Comparison of ENCODE assay signal across 8 cellular contexts in genomic region chr2:38178556-38179419, GRCh38.
DNase-seq lines count a peak whose midpoint lies in the region; ATAC-seq and FAIRE-seq lines count a peak whose summit lies in the region.
"Had no signal": no experiment of that assay in that cellular context is flagged by ENCODE, and none has a peak within 500 bp of the region (broad histone marks: within the 10 kb centered on the region; RNA-seq: fewer than 3 reads in every experiment).

No MANE protein-coding gene starts in this region.

- ATAC-seq in GM21381 (IDR thresholded peaks at IDR 0.05; ENCODE audit: unreplicated experiment), result peak; percentile 55

- H3K9me3 ChIP-seq in skeletal muscle tissue (ENCODE audit: control insufficient read depth in 3 of 3, low read length in 3 of 3) (no peaks in the 10 kb centered on the region), small intestine (ENCODE audit: control insufficient read depth, low read depth) (no peaks in the 10 kb centered on the region)

- CTCF ChIA-PET in activated naive CD4-positive, alpha-beta T cell treated with anti-CD3 and anti-CD28 coated beads, Interleukin-2, amount 10 ng/mL, durations not matched to agents 7 days and 5 days (lab: Charles Lee), result no interaction called here

- H3K4me3 ChIP-seq in skeletal muscle tissue (ENCODE audit: low read length in 3 of 3) (no peak overlapping the region), small intestine (ENCODE audit: low read depth in 1 of 2, low read length in 2 of 2) (no peak overlapping the region)

- 56 to 59% (median 59%) methylated on average over 5 of the region's 5 CpGs for WGBS in small intestine, 3 donors

- DNase-seq in NOMO-1 (lab: John Stamatoyannopoulos, UW; ENCODE audit: unreplicated experiment in 2 of 2) (peak; percentile 86 to 97), fibroblast of the conjunctiva (ENCODE audit: low read depth) (peak; percentile 81), small intestine (no peak)
- DNase-seq in stimulated activated CD4-positive, alpha-beta T cell treated with anti-CD3 and anti-CD28 coated beads, Interleukin-2, amount 100 ng/mL, for 48 hours, result no peak
- no peak for DNase-seq in activated naive CD4-positive, alpha-beta T cell treated with anti-CD3 and anti-CD28 coated beads, Interleukin-2, amount 10 ng/mL, durations not matched to agents 7 days and 5 days

- peaks cover 27% of the 10 kb centered on the region for H3K27me3 Mint-ChIP-seq in activated naive CD4-positive, alpha-beta T cell treated with anti-CD3 and anti-CD28 coated beads, Interleukin-2, amount 10 ng/mL, durations not matched to agents 7 days and 5 days

- no peaks in the 10 kb centered on the region for H3K4me1 Mint-ChIP-seq in activated naive CD4-positive, alpha-beta T cell treated with anti-CD3 and anti-CD28 coated beads, Interleukin-2, amount 10 ng/mL, durations not matched to agents 7 days and 5 days

- FAIRE-seq in small intestine (lab: Jason Lieb, UNC), result no peak

- H3K27me3 ChIP-seq in skeletal muscle tissue (ENCODE audit: control insufficient read depth in 3 of 3, insufficient read depth in 3 of 3, low read length in 3 of 3) (no peaks in the 10 kb centered on the region), small intestine (ENCODE audit: control insufficient read depth in 2 of 2, insufficient read depth in 2 of 2, low read length in 2 of 2) (no peaks in the 10 kb centered on the region)

- no peaks in the 10 kb centered on the region for H3K36me3 ChIP-seq in skeletal muscle tissue (ENCODE audit: control insufficient read depth in 3 of 3, insufficient read depth in 3 of 3, low read length in 3 of 3)
- no peaks in the 10 kb centered on the region for H3K36me3 ChIP-seq in small intestine (ENCODE audit: control insufficient read depth in 2 of 2, insufficient read depth in 2 of 2, low read length in 2 of 2)

- H3K9ac ChIP-seq in skeletal muscle tissue (ENCODE audit: low read depth in 1 of 3, low read length in 3 of 3), result no peak overlapping the region

- H3K4me3 Mint-ChIP-seq in activated naive CD4-positive, alpha-beta T cell treated with anti-CD3 and anti-CD28 coated beads, Interleukin-2, amount 10 ng/mL, durations not matched to agents 7 days and 5 days, result no peak overlapping the region
- H3K4me3 Mint-ChIP-seq: memory B cell had no signal

- no peaks in the 10 kb centered on the region for H3K36me3 Mint-ChIP-seq in activated naive CD4-positive, alpha-beta T cell treated with anti-CD3 and anti-CD28 coated beads, Interleukin-2, amount 10 ng/mL, durations not matched to agents 7 days and 5 days
- H3K36me3 Mint-ChIP-seq: memory B cell had no signal

- H3K27ac ChIP-seq in skeletal muscle tissue (ENCODE audit: low read depth, low read length) (peak overlapping the region; percentile 57), small intestine (ENCODE audit: low read depth in 1 of 2, low read length in 1 of 2) (peak overlapping the region in 1 of 2 donors; percentile 50)

- H3K27ac Mint-ChIP-seq in activated naive CD4-positive, alpha-beta T cell treated with anti-CD3 and anti-CD28 coated beads, Interleukin-2, amount 10 ng/mL, durations not matched to agents 7 days and 5 days, result no peak overlapping the region
- H3K27ac Mint-ChIP-seq: memory B cell had no signal

- no peaks in the 10 kb centered on the region for H3K9me3 Mint-ChIP-seq in activated naive CD4-positive, alpha-beta T cell treated with anti-CD3 and anti-CD28 coated beads, Interleukin-2, amount 10 ng/mL, durations not matched to agents 7 days and 5 days

- H3K4me1 ChIP-seq in skeletal muscle tissue (ENCODE audit: control insufficient read depth in 3 of 3, insufficient read depth in 3 of 3, low read length in 3 of 3) (peaks cover 0 to 10% (median 0%) of the 10 kb centered on the region in 3 donors), small intestine (ENCODE audit: control insufficient read depth in 2 of 2, insufficient read depth in 1 of 2, low read depth in 1 of 2, low read length in 1 of 2) (no peaks in the 10 kb centered on the region)

Comparison
In these comparisons a context has a peak if more than half of its experiments do, and no peak if none do; other contexts are left out.
1. DNase-seq: peak in NOMO-1 (2 of 2) and fibroblast of the conjunctiva (single experiment); none in small intestine (single experiment), stimulated activated CD4-positive, alpha-beta T cell treated with anti-CD3 and anti-CD28 coated beads, Interleukin-2, amount 100 ng/mL, for 48 hours (0 of 2) and activated naive CD4-positive, alpha-beta T cell treated with anti-CD3 and anti-CD28 coated beads, Interleukin-2, amount 10 ng/mL, durations not matched to agents 7 days and 5 days (single experiment).